ENCODE assay signal across 8 cellular contexts in genomic region chr1:42335809-42336518, GRCh38. TPM values are rescaled to one million over a fixed set of nuclear protein-coding genes. Genes with fewer than 3 reads are reported as not detected.
DNase-seq lines count a peak whose midpoint lies in the region; ATAC-seq and TF ChIP-seq lines count a peak whose summit lies in the region.

No MANE protein-coding gene starts in this region.

- POLR2A ChIA-PET in MCF 10A (lab: Yijun Ruan, JAX), result interaction anchor here (0.6 to 1.7 kb wide), 15 partner anchors 11 to 739 kb away, joined by 3 to 8 read pairs (median 4); partner anchors contain the start of genes C1orf50, CCDC30 and P3H1

- peak overlapping the region; percentile 80 for H3K27ac Mint-ChIP-seq in MCF 10A (ENCODE audit: low read depth, unreplicated experiment)

- H3K27ac ChIP-seq in left lung (peak overlapping the region; percentile 88 to 93), temporal lobe (ENCODE audit: low read depth, low read length) (peak overlapping the region; percentile 56)

- H3K4me1 Mint-ChIP-seq in MCF 10A (ENCODE audit: insufficient read depth, unreplicated experiment), result peaks cover 46% of the 10 kb centered on the region

- no peaks in the 10 kb centered on the region for H3K27me3 ChIP-seq in left lung

- CTCF ChIA-PET in MCF 10A (lab: Yijun Ruan, JAX), result interaction anchor here (0.7 to 2.1 kb wide), 3 partner anchors 42 to 355 kb away, joined by 3 to 11 read pairs (median 3); no protein-coding TSS in a partner anchor

- H3K4me3 ChIP-seq in AG09309 (ENCODE audit: control insufficient read depth, low read depth, low read length) (peak overlapping the region; percentile 93), left lung (peak overlapping the region; percentile 98 to 99)

- H3K9me3 ChIP-seq in left lung, result no peaks in the 10 kb centered on the region

- H3K9me3 Mint-ChIP-seq in MCF 10A (ENCODE audit: unreplicated experiment), result no peaks in the 10 kb centered on the region

- peak overlapping the region; percentile 79 for H3K4me3 Mint-ChIP-seq in MCF 10A (ENCODE audit: unreplicated experiment)

- H3K27me3 Mint-ChIP-seq in MCF 10A (ENCODE audit: insufficient read depth, unreplicated experiment), result no peaks in the 10 kb centered on the region

- no peaks in the 10 kb centered on the region for H3K36me3 ChIP-seq in left lung

- DNase-seq in AG09309 (ENCODE audit: low read depth), result no peak
- peak; percentile 87 for DNase-seq in NCI-H510A treated with DMSO at 0.1 percent for 48 hours (lab: John Stamatoyannopoulos, UW)
- DNase-seq in MCF 10A (ENCODE audit: unreplicated experiment), result peak; percentile 69
- no peak for DNase-seq in left lung
- no peak for DNase-seq in dedifferentiated amniotic fluid mesenchymal stem cell (ENCODE audit: extremely low spot score)

- ATAC-seq in GM18867 (IDR thresholded peaks at IDR 0.05; ENCODE audit: unreplicated experiment) (peak; percentile 4), left lung (peak; percentile 24), GM21576 (IDR thresholded peaks at IDR 0.05; ENCODE audit: unreplicated experiment) (no peak)

- no peak for TF ChIP-seq CTCF in AG09309 (IDR thresholded peaks at IDR 0.05; ENCODE audit: control insufficient read depth, insufficient read depth, low read depth, low read length, missing control alignments)
- TF ChIP-seq CTCF in MCF 10A (IDR thresholded peaks at IDR 0.05; ENCODE audit: unreplicated experiment), result no peak
- TF ChIP-seq CTCF in left lung (IDR thresholded peaks at IDR 0.05), result no peak

- H3K36me3 Mint-ChIP-seq in MCF 10A (ENCODE audit: insufficient read depth, unreplicated experiment), result no peaks in the 10 kb centered on the region

- intact Hi-C loops in MCF 10A (cut with micrococcal nuclease), result loop anchor here (2.0 to 5.0 kb wide), 2 partner anchors 127 to 524 kb away; partner anchors contain the start of gene CCDC30
- intact Hi-C loops in left lung (cut with DNase I), result no loop called here

- BruUV-seq in MCF 10A (replicated peaks; lab: Mats Ljungman, UMichigan), result TSS peak; percentile 80

- H3K4me1 ChIP-seq in left lung, result peaks cover 24 to 41% of the 10 kb centered on the region in 2 donors

RNA-seq across cellular contexts. Expression of gene FOXJ3, which starts 0.9 kb away (rescaled TPM):
- total RNA-seq in MCF 10A (2022), result 42.2 and 43.7 TPM in 2 replicates
- 10 to 100 TPM; 39.6 to 46.2 TPM for total RNA-seq in left lung
- 54.8 TPM for total RNA-seq in temporal lobe

RNA-seq across cellular contexts. Expression of gene RIMKLA, which starts 44.6 kb away (rescaled TPM):
- total RNA-seq in MCF 10A (2022), result not detected in 2 replicates
- total RNA-seq in left lung, result 10 to 100 TPM in 1 of 2 donors, 1 to 10 TPM in 1; 7.8 to 11.4 TPM
- 20.9 TPM for total RNA-seq in temporal lobe

Comparison
In these comparisons a context has a peak if more than half of its experiments do, and no peak if none do; other contexts are left out.
1. DNase-seq: peak in NCI-H510A treated with DMSO at 0.1 percent for 48 hours (single experiment) and MCF 10A (single experiment); none in AG09309 (single experiment), left lung (0 of 2) and dedifferentiated amniotic fluid mesenchymal stem cell (single experiment).